ENCODE assay signal across 20 cellular contexts in the genomic region with DNA sequence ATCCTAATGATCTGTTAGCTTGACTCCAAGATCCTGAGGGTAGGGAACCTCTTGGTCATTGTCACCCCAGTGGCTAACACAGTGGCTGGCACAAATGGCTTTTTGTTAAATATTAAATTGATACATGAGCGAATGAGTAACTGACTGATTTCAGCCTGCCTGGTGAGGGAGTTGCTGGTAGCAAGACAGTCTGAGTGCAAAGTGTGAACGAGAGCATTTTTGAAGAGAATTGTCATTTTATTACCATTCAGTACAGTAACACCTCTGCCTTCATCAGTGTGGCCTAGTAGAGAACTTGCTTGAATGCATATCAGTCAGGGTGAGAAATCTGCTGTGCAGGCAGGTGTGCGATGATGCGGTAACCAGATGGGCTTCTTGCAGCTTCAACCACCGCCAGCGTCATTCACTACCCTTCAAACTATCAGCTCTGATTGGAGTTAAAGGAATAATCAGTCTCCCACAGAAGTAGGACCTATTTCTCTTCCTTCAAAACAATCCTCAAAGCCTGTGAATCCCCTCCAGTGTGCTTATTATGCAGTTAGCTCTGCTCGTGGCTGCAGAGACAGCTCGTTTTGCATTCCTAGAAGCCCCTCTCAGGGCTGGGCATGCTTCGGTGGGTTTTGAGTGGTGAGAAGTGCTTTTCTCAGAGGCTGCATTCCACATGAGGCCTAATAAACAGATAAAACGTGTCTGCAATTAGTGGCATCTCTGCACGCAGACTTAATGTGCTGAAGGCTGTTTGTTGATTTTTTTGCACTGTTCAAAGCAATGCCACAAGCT. TPM values are rescaled to one million over a fixed set of nuclear protein-coding genes. Genes with fewer than 3 reads are reported as not detected.
DNase-seq lines count a peak whose midpoint lies in the region; ATAC-seq, FAIRE-seq and TF ChIP-seq lines count a peak whose summit lies in the region.
"Had no signal": no experiment of that assay in that cellular context is flagged by ENCODE, and none has a peak within 500 bp of the region (broad histone marks: within the 10 kb centered on the region; RNA-seq: fewer than 3 reads in every experiment).

No MANE protein-coding gene starts in this region.

- peak; percentile 29 for ATAC-seq in HepG2
- ATAC-seq in HG03108 (IDR thresholded peaks at IDR 0.05; ENCODE audit: unreplicated experiment): no peak
- no peak for ATAC-seq in lower lobe of right lung
- ATAC-seq: activated naive CD8-positive, alpha-beta T cell treated with anti-CD3 and anti-CD28 coated beads, Interleukin-2, amount 50 U/mL, for 24 hours; CD8-positive, alpha-beta T cell; heart left ventricle; left ventricle myocardium superior had no signal

- no peak overlapping the region for H3K27ac ChIP-seq in HepG2 (ENCODE audit: extremely low read length, insufficient read depth, low read length)
- H3K27ac ChIP-seq in thyroid gland: no peak overlapping the region
- no peak overlapping the region for H3K27ac ChIP-seq in substantia nigra (ENCODE audit: low read depth, low read length, poor library complexity, severe bottlenecking)
- H3K27ac ChIP-seq in lower lobe of right lung: no peak overlapping the region
- H3K27ac ChIP-seq: heart left ventricle, neural progenitor cell had no signal

- BruUV-seq in HepG2 (replicated peaks; lab: Mats Ljungman, UMichigan): no TSS peak

- TF ChIP-seq CTCF in HepG2 (CRISPR knock-in tag; IDR thresholded peaks at IDR 0.05) (no peak), thyroid gland (IDR thresholded peaks at IDR 0.05) (no peak), lower lobe of right lung (IDR thresholded peaks at IDR 0.05) (no peak)

- H3K4me2 ChIP-seq in HepG2 (ENCODE audit: low read depth, low read length): peak overlapping the region; percentile 50
- H3K4me2 ChIP-seq: neural progenitor cell had no signal

- H4K20me1 ChIP-seq in HepG2 (ENCODE audit: insufficient read depth, low read length): no peaks in the 10 kb centered on the region

- POLR2A ChIA-PET in HepG2 (lab: Yijun Ruan, JAX): interaction anchor here (0.8 to 6.1 kb wide), 7 partner anchors 8 to 55 kb away, joined by 3 to 69 read pairs (median 7); partner anchors contain the start of genes ACBD4, HEXIM1 and HEXIM2

- TF ChIP-seq EP300 in HepG2 (IDR thresholded peaks at IDR 0.05; ENCODE audit: low read depth in 2 of 2, low read length in 2 of 2): no peak
- no peak for TF ChIP-seq EP300 in HepG2 (CRISPR knock-in tag; IDR thresholded peaks at IDR 0.05; ENCODE audit: borderline replicate concordance)

- DNase-seq in HTR-8/SVneo (ENCODE audit: insufficient read length, low spot score): no peak
- peak; percentile 59 for DNase-seq in RCC 7860 (ENCODE audit: low spot score)
- no peak for DNase-seq in HepG2 (ENCODE audit: low spot score)
- peak; percentile 37 to 39 for DNase-seq in thyroid gland
- DNase-seq in substantia nigra (lab: John Stamatoyannopoulos, UW): no peak
- DNase-seq in lower lobe of right lung: no peak
- DNase-seq: activated gamma-delta T cell treated with Interleukin-2 at 50 U/mL for 16 hours; activated naive CD8-positive, alpha-beta T cell treated with anti-CD3 and anti-CD28 coated beads, Interleukin-2, amount 50 U/mL, for 24 hours; activated T-cell treated with anti-CD3 and anti-CD28 coated beads, Interleukin-2, amount 50 U/mL, for 1 hour; CD8-positive, alpha-beta T cell; cerebellar nuclear complex; GOT3; heart left ventricle; left ventricle myocardium superior; NCI-H1092 treated with DMSO at 0.1 percent for 48 hours; NCI-H2081 treated with DMSO at 0.1 percent for 48 hours; NCI-H526; stimulated activated CD8-positive, alpha-beta memory T cell treated with anti-CD3 and anti-CD28 coated beads, Interleukin-4, amount 100 ng/mL, for 48 hours had no signal

- H3K4me1 ChIP-seq in HepG2 (ENCODE audit: insufficient read depth, low read length) (peaks cover 52% of the 10 kb centered on the region), thyroid gland (peaks cover 11 to 15% of the 10 kb centered on the region in 2 donors), lower lobe of right lung (no peaks in the 10 kb centered on the region)
- H3K4me1 ChIP-seq: heart left ventricle, neural progenitor cell had no signal

- peak; percentile 13 for FAIRE-seq in HTR-8/SVneo (lab: Jason Lieb, UNC)
- peak; percentile 89 for FAIRE-seq in RCC 7860 (lab: Jason Lieb, UNC)
- peak; percentile 72 for FAIRE-seq in HepG2 (lab: Jason Lieb, UNC)

- TF ChIP-seq RAD21 in HepG2 (CRISPR knock-in tag; IDR thresholded peaks at IDR 0.05): no peak

- CTCF ChIA-PET in HepG2 (lab: Yijun Ruan, JAX; ENCODE audit: low intra/inter-chr PET ratio, low total read pairs): no interaction called here

- TF ChIP-seq POLR2A in HepG2 (IDR thresholded peaks at IDR 0.05; ENCODE audit: insufficient read depth in 1 of 2, low read depth in 2 of 2, low read length in 2 of 2): no peak
- TF ChIP-seq POLR2A in thyroid gland (IDR thresholded peaks at IDR 0.05): no peak

- H3K9me3 ChIP-seq in HepG2 (ENCODE audit: low read length): no peaks in the 10 kb centered on the region
- no peaks in the 10 kb centered on the region for H3K9me3 ChIP-seq in thyroid gland
- H3K9me3 ChIP-seq in lower lobe of right lung: no peaks in the 10 kb centered on the region
- H3K9me3 ChIP-seq: heart left ventricle had no signal

- H3K4me3 ChIP-seq in HepG2 (replicated peaks in 1 of 3; ENCODE audit: insufficient read depth in 1 of 3, low read depth in 2 of 3, low read length in 3 of 3) (0 out of 6 replicates have a peak overlapping the region, but pooled peaks of 1 of the 3 experiments have one; percentile 11), thyroid gland (replicated peaks in 1 of 3) (no peak overlapping the region), lower lobe of right lung (no peak overlapping the region)
- H3K4me3 ChIP-seq: heart left ventricle, neural progenitor cell had no signal

- no peaks in the 10 kb centered on the region for H3K36me3 ChIP-seq in HepG2 (replicated peaks in 1 of 2; ENCODE audit: control insufficient read depth in 1 of 2, insufficient read depth in 2 of 2, low read length in 2 of 2)
- no peaks in the 10 kb centered on the region for H3K36me3 ChIP-seq in thyroid gland
- no peaks in the 10 kb centered on the region for H3K36me3 ChIP-seq in lower lobe of right lung
- H3K36me3 ChIP-seq: heart left ventricle, neural progenitor cell had no signal

- in situ Hi-C loops in HepG2 (cut with HindIII; ENCODE audit: extremely low pct_ligation_motif_present, low pct_unique_long_range_greater_than_20kb): no loop called here

- WGBS in HepG2 (ENCODE audit: low lambda C conversion rate): 32% methylated on average over 11 of the region's 11 CpGs
- WGBS in thyroid gland, 2 donors: 51 to 57% methylated on average over 11 of the region's 11 CpGs

- H3K27me3 ChIP-seq in HepG2 (ENCODE audit: control insufficient read depth in 1 of 2, insufficient read depth in 2 of 2, low read length in 2 of 2): no peaks in the 10 kb centered on the region
- H3K27me3 ChIP-seq in thyroid gland: no peaks in the 10 kb centered on the region
- no peaks in the 10 kb centered on the region for H3K27me3 ChIP-seq in lower lobe of right lung (ENCODE audit: low read depth)
- H3K27me3 ChIP-seq: heart left ventricle, neural progenitor cell had no signal

- no peaks in the 10 kb centered on the region for H3K79me2 ChIP-seq in HepG2 (ENCODE audit: insufficient read depth, low read length)

- no peak overlapping the region for H3K9ac ChIP-seq in HepG2 (ENCODE audit: insufficient read depth, low read depth, low read length)
- H3K9ac ChIP-seq: neural progenitor cell had no signal

- intact Hi-C loops in HepG2 (cut with micrococcal nuclease; ENCODE audit: unreplicated experiment) (no loop called here), thyroid gland (cut with DNase I) (loop anchor here (10.0 kb wide), 1 partner anchor 266 kb away; no protein-coding TSS in a partner anchor), lower lobe of right lung (cut with DNase I) (no loop called here)

- peak overlapping the region; percentile 79 for H2AFZ ChIP-seq in HepG2 (ENCODE audit: low read length)
- H2AFZ ChIP-seq: neural progenitor cell had no signal

RNA-seq across cellular contexts. Expression of gene HEXIM2, which starts 29.0 kb away (rescaled TPM):
- 27.1 and 30.8 TPM in 2 replicates for total RNA-seq in HepG2 (2016; rRNA removed; fragmentation: Illumina TruSeq; extraction: Trizol)
- 22.3 and 23.3 TPM in 2 replicates for total RNA-seq in HepG2 (2016; cell fraction: cytosol; rRNA removed; fragmentation: Illumina TruSeq; extraction: Trizol; ENCODE audit: low read depth)
- total RNA-seq in HepG2 (2016; cell fraction: insoluble cytoplasmic fraction; rRNA removed; fragmentation: Illumina TruSeq; extraction: Trizol): 26.7 and 27.9 TPM in 2 replicates
- 25.8 and 28.7 TPM in 2 replicates for total RNA-seq in HepG2 (2016; cell fraction: membrane; rRNA removed; fragmentation: Illumina TruSeq; extraction: Trizol)
- 13.7 and 16.4 TPM in 2 replicates for total RNA-seq in HepG2 (2016; cell fraction: nucleus; rRNA removed; fragmentation: Illumina TruSeq; extraction: Trizol)
- polyA plus RNA-seq in HepG2 (2011; rRNA removed): 31.8 and 32.4 TPM in 2 replicates
- polyA plus RNA-seq in HepG2 (2011; cell fraction: cytosol; rRNA removed): 32.2 and 44.9 TPM in 2 replicates
- polyA plus RNA-seq in HepG2 (2011; cell fraction: nucleus; rRNA removed): 22.5 and 27.3 TPM in 2 replicates
- 22.2 and 24.9 TPM in 2 replicates for polyA plus RNA-seq in HepG2 (2012)
- 14.6 and 18.5 TPM in 2 replicates for polyA plus RNA-seq in HepG2 (2016; cell fraction: cytosol; fragmentation: Illumina TruSeq; extraction: Trizol; ENCODE audit: low read depth)
- 35.4 and 36.8 TPM in 2 replicates for polyA plus RNA-seq in HepG2 (2016; cell fraction: insoluble cytoplasmic fraction; fragmentation: Illumina TruSeq; extraction: Trizol; ENCODE audit: low read depth)
- polyA plus RNA-seq in HepG2 (2016; cell fraction: membrane; fragmentation: Illumina TruSeq; extraction: Trizol; ENCODE audit: low read depth): 19.7 and 26.6 TPM in 2 replicates
- 36.3 and 37.9 TPM in 2 replicates for polyA plus RNA-seq in HepG2 (2016; cell fraction: nucleus; fragmentation: Illumina TruSeq; extraction: Trizol; ENCODE audit: insufficient read depth, low read depth)
- 9.1 and 26.8 TPM in 2 replicates for polyA minus RNA-seq in HepG2 (2011; rRNA and poly(A)+ RNA removed; ENCODE audit: low replicate concordance)
- 17.8 and 20.5 TPM in 2 replicates for polyA minus RNA-seq in HepG2 (2011; cell fraction: cytosol; rRNA and poly(A)+ RNA removed)
- 12.4 and 13.2 TPM in 2 replicates for polyA minus RNA-seq in HepG2 (2011; cell fraction: nucleus; rRNA and poly(A)+ RNA removed)
- 10 to 100 TPM in 2 of 4 donors, 1 to 10 TPM in 2; 3.9 to 16.3 (median 10.0) TPM for total RNA-seq in thyroid gland
- total RNA-seq in lower lobe of right lung: 6.4 TPM

RNA-seq across cellular contexts. Expression of gene FMNL1, which starts 31.0 kb away (rescaled TPM):
- total RNA-seq in HepG2 (2016; rRNA removed; fragmentation: Illumina TruSeq; extraction: Trizol) (0.39 and 0.53 TPM in 2 replicates), thyroid gland (1 to 10 TPM; 3.2 to 7.6 (median 4.2) TPM), lower lobe of right lung (87.0 TPM)
- 0.61 TPM in 1 of 2 replicates, not detected in the other for total RNA-seq in HepG2 (2016; cell fraction: cytosol; rRNA removed; fragmentation: Illumina TruSeq; extraction: Trizol; ENCODE audit: low read depth)
- total RNA-seq in HepG2 (2016; cell fraction: insoluble cytoplasmic fraction; rRNA removed; fragmentation: Illumina TruSeq; extraction: Trizol): 0.12 and 0.41 TPM in 2 replicates
- total RNA-seq in HepG2 (2016; cell fraction: membrane; rRNA removed; fragmentation: Illumina TruSeq; extraction: Trizol): 0.48 and 0.74 TPM in 2 replicates
- total RNA-seq in HepG2 (2016; cell fraction: nucleus; rRNA removed; fragmentation: Illumina TruSeq; extraction: Trizol): 0.56 and 0.63 TPM in 2 replicates
- 0.70 and 1.1 TPM in 2 replicates for polyA plus RNA-seq in HepG2 (2011; rRNA removed)
- 0.38 and 0.48 TPM in 2 replicates for polyA plus RNA-seq in HepG2 (2011; cell fraction: cytosol; rRNA removed)
- polyA plus RNA-seq in HepG2 (2011; cell fraction: nucleus; rRNA removed): 4.9 and 6.1 TPM in 2 replicates
- 0.78 and 1.2 TPM in 2 replicates for polyA plus RNA-seq in HepG2 (2012)
- polyA plus RNA-seq in HepG2 (2016; cell fraction: cytosol; fragmentation: Illumina TruSeq; extraction: Trizol; ENCODE audit: low read depth): 0.27 TPM in 1 of 2 replicates, not detected in the other
- 0.37 and 0.69 TPM in 2 replicates for polyA plus RNA-seq in HepG2 (2016; cell fraction: insoluble cytoplasmic fraction; fragmentation: Illumina TruSeq; extraction: Trizol; ENCODE audit: low read depth)
- polyA plus RNA-seq in HepG2 (2016; cell fraction: membrane; fragmentation: Illumina TruSeq; extraction: Trizol; ENCODE audit: low read depth): 0.31 and 0.37 TPM in 2 replicates
- polyA plus RNA-seq in HepG2 (2016; cell fraction: nucleus; fragmentation: Illumina TruSeq; extraction: Trizol; ENCODE audit: insufficient read depth, low read depth): 1.9 and 2.6 TPM in 2 replicates
- 0.68 and 17.4 TPM in 2 replicates for polyA minus RNA-seq in HepG2 (2011; rRNA and poly(A)+ RNA removed; ENCODE audit: low replicate concordance)
- 0.69 TPM in 1 of 2 replicates, not detected in the other for polyA minus RNA-seq in HepG2 (2011; cell fraction: cytosol; rRNA and poly(A)+ RNA removed)
- 0.77 and 1.4 TPM in 2 replicates for polyA minus RNA-seq in HepG2 (2011; cell fraction: nucleus; rRNA and poly(A)+ RNA removed)

RNA-seq across cellular contexts. Expression of gene HEXIM1, which starts 42.4 kb away (rescaled TPM):
- total RNA-seq in HepG2 (2016; rRNA removed; fragmentation: Illumina TruSeq; extraction: Trizol): 10.5 and 14.8 TPM in 2 replicates
- total RNA-seq in HepG2 (2016; cell fraction: cytosol; rRNA removed; fragmentation: Illumina TruSeq; extraction: Trizol; ENCODE audit: low read depth): 2.7 and 3.3 TPM in 2 replicates
- total RNA-seq in HepG2 (2016; cell fraction: insoluble cytoplasmic fraction; rRNA removed; fragmentation: Illumina TruSeq; extraction: Trizol): 11.7 and 13.0 TPM in 2 replicates
- total RNA-seq in HepG2 (2016; cell fraction: membrane; rRNA removed; fragmentation: Illumina TruSeq; extraction: Trizol): 8.9 and 9.5 TPM in 2 replicates
- 13.8 and 14.0 TPM in 2 replicates for total RNA-seq in HepG2 (2016; cell fraction: nucleus; rRNA removed; fragmentation: Illumina TruSeq; extraction: Trizol)
- polyA plus RNA-seq in HepG2 (2011; rRNA removed): 16.3 and 16.6 TPM in 2 replicates
- 13.7 and 14.0 TPM in 2 replicates for polyA plus RNA-seq in HepG2 (2011; cell fraction: cytosol; rRNA removed)
- polyA plus RNA-seq in HepG2 (2011; cell fraction: nucleus; rRNA removed): 34.1 and 37.3 TPM in 2 replicates
- 17.5 and 20.8 TPM in 2 replicates for polyA plus RNA-seq in HepG2 (2012)
- 2.7 and 3.3 TPM in 2 replicates for polyA plus RNA-seq in HepG2 (2016; cell fraction: cytosol; fragmentation: Illumina TruSeq; extraction: Trizol; ENCODE audit: low read depth)
- 36.1 and 41.5 TPM in 2 replicates for polyA plus RNA-seq in HepG2 (2016; cell fraction: insoluble cytoplasmic fraction; fragmentation: Illumina TruSeq; extraction: Trizol; ENCODE audit: low read depth)
- polyA plus RNA-seq in HepG2 (2016; cell fraction: membrane; fragmentation: Illumina TruSeq; extraction: Trizol; ENCODE audit: low read depth): 10.3 and 12.9 TPM in 2 replicates
- polyA plus RNA-seq in HepG2 (2016; cell fraction: nucleus; fragmentation: Illumina TruSeq; extraction: Trizol; ENCODE audit: insufficient read depth, low read depth): 51.0 and 51.8 TPM in 2 replicates
- polyA minus RNA-seq in HepG2 (2011; rRNA and poly(A)+ RNA removed; ENCODE audit: low replicate concordance): 8.8 and 11.0 TPM in 2 replicates
- 10.7 and 11.5 TPM in 2 replicates for polyA minus RNA-seq in HepG2 (2011; cell fraction: cytosol; rRNA and poly(A)+ RNA removed)
- polyA minus RNA-seq in HepG2 (2011; cell fraction: nucleus; rRNA and poly(A)+ RNA removed): 17.1 and 27.5 TPM in 2 replicates
- 10 to 100 TPM; 15.6 to 33.5 (median 18.4) TPM for total RNA-seq in thyroid gland
- 33.9 TPM for total RNA-seq in lower lobe of right lung

RNA-seq across cellular contexts. Expression of gene ACBD4, which starts 55.2 kb away (rescaled TPM):
- total RNA-seq in HepG2 (2016; rRNA removed; fragmentation: Illumina TruSeq; extraction: Trizol): 8.8 and 16.1 TPM in 2 replicates
- 8.0 and 13.0 TPM in 2 replicates for total RNA-seq in HepG2 (2016; cell fraction: cytosol; rRNA removed; fragmentation: Illumina TruSeq; extraction: Trizol; ENCODE audit: low read depth)
- total RNA-seq in HepG2 (2016; cell fraction: insoluble cytoplasmic fraction; rRNA removed; fragmentation: Illumina TruSeq; extraction: Trizol): 9.5 and 14.6 TPM in 2 replicates
- 12.4 and 18.3 TPM in 2 replicates for total RNA-seq in HepG2 (2016; cell fraction: membrane; rRNA removed; fragmentation: Illumina TruSeq; extraction: Trizol)
- total RNA-seq in HepG2 (2016; cell fraction: nucleus; rRNA removed; fragmentation: Illumina TruSeq; extraction: Trizol): 15.2 and 17.1 TPM in 2 replicates
- 26.9 and 34.1 TPM in 2 replicates for polyA plus RNA-seq in HepG2 (2011; rRNA removed)
- 12.2 and 17.4 TPM in 2 replicates for polyA plus RNA-seq in HepG2 (2011; cell fraction: cytosol; rRNA removed)
- polyA plus RNA-seq in HepG2 (2011; cell fraction: nucleus; rRNA removed): 71.5 and 77.5 TPM in 2 replicates
- 16.9 and 20.5 TPM in 2 replicates for polyA plus RNA-seq in HepG2 (2012)
- 9.2 and 14.3 TPM in 2 replicates for polyA plus RNA-seq in HepG2 (2016; cell fraction: cytosol; fragmentation: Illumina TruSeq; extraction: Trizol; ENCODE audit: low read depth)
- 9.9 and 13.7 TPM in 2 replicates for polyA plus RNA-seq in HepG2 (2016; cell fraction: insoluble cytoplasmic fraction; fragmentation: Illumina TruSeq; extraction: Trizol; ENCODE audit: low read depth)
- polyA plus RNA-seq in HepG2 (2016; cell fraction: membrane; fragmentation: Illumina TruSeq; extraction: Trizol; ENCODE audit: low read depth): 10.5 and 15.2 TPM in 2 replicates
- 36.2 and 39.6 TPM in 2 replicates for polyA plus RNA-seq in HepG2 (2016; cell fraction: nucleus; fragmentation: Illumina TruSeq; extraction: Trizol; ENCODE audit: insufficient read depth, low read depth)
- polyA minus RNA-seq in HepG2 (2011; rRNA and poly(A)+ RNA removed; ENCODE audit: low replicate concordance): 6.9 and 21.9 TPM in 2 replicates
- 8.3 and 8.4 TPM in 2 replicates for polyA minus RNA-seq in HepG2 (2011; cell fraction: cytosol; rRNA and poly(A)+ RNA removed)
- 26.9 and 36.2 TPM in 2 replicates for polyA minus RNA-seq in HepG2 (2011; cell fraction: nucleus; rRNA and poly(A)+ RNA removed)
- 10 to 100 TPM; 16.7 to 20.4 (median 17.7) TPM for total RNA-seq in thyroid gland
- 16.6 TPM for total RNA-seq in lower lobe of right lung

RNA-seq across cellular contexts. Expression of gene PLCD3, which starts 58.4 kb away (rescaled TPM):
- 5.5 and 11.3 TPM in 2 replicates for total RNA-seq in HepG2 (2016; rRNA removed; fragmentation: Illumina TruSeq; extraction: Trizol)
- total RNA-seq in HepG2 (2016; cell fraction: cytosol; rRNA removed; fragmentation: Illumina TruSeq; extraction: Trizol; ENCODE audit: low read depth): 5.6 and 8.7 TPM in 2 replicates
- 6.2 and 9.4 TPM in 2 replicates for total RNA-seq in HepG2 (2016; cell fraction: insoluble cytoplasmic fraction; rRNA removed; fragmentation: Illumina TruSeq; extraction: Trizol)
- 23.5 and 28.9 TPM in 2 replicates for total RNA-seq in HepG2 (2016; cell fraction: membrane; rRNA removed; fragmentation: Illumina TruSeq; extraction: Trizol)
- 4.2 and 4.3 TPM in 2 replicates for total RNA-seq in HepG2 (2016; cell fraction: nucleus; rRNA removed; fragmentation: Illumina TruSeq; extraction: Trizol)
- 39.1 and 46.1 TPM in 2 replicates for polyA plus RNA-seq in HepG2 (2011; rRNA removed)
- 28.6 and 40.9 TPM in 2 replicates for polyA plus RNA-seq in HepG2 (2011; cell fraction: cytosol; rRNA removed)
- 37.4 and 43.6 TPM in 2 replicates for polyA plus RNA-seq in HepG2 (2011; cell fraction: nucleus; rRNA removed)
- polyA plus RNA-seq in HepG2 (2012): 8.5 and 22.4 TPM in 2 replicates
- 17.4 and 19.5 TPM in 2 replicates for polyA plus RNA-seq in HepG2 (2016; cell fraction: cytosol; fragmentation: Illumina TruSeq; extraction: Trizol; ENCODE audit: low read depth)
- 14.0 and 24.9 TPM in 2 replicates for polyA plus RNA-seq in HepG2 (2016; cell fraction: insoluble cytoplasmic fraction; fragmentation: Illumina TruSeq; extraction: Trizol; ENCODE audit: low read depth)
- polyA plus RNA-seq in HepG2 (2016; cell fraction: membrane; fragmentation: Illumina TruSeq; extraction: Trizol; ENCODE audit: low read depth): 30.5 and 46.5 TPM in 2 replicates
- 24.9 and 28.4 TPM in 2 replicates for polyA plus RNA-seq in HepG2 (2016; cell fraction: nucleus; fragmentation: Illumina TruSeq; extraction: Trizol; ENCODE audit: insufficient read depth, low read depth)
- 68.8 and 256 TPM in 2 replicates for polyA minus RNA-seq in HepG2 (2011; rRNA and poly(A)+ RNA removed; ENCODE audit: low replicate concordance)
- 26.0 and 39.9 TPM in 2 replicates for polyA minus RNA-seq in HepG2 (2011; cell fraction: cytosol; rRNA and poly(A)+ RNA removed)
- polyA minus RNA-seq in HepG2 (2011; cell fraction: nucleus; rRNA and poly(A)+ RNA removed): 13.4 and 15.7 TPM in 2 replicates
- 10 to 100 TPM in 3 of 4 donors, 1 to 10 TPM in 1; 8.6 to 24.8 (median 16.9) TPM for total RNA-seq in thyroid gland
- 38.3 TPM for total RNA-seq in lower lobe of right lung

Comparison
In these comparisons a context has a peak if more than half of its experiments do, and no peak if none do; other contexts are left out.
1. DNase-seq: peak in RCC 7860 (single experiment) and thyroid gland (2 of 2); none in HTR-8/SVneo (single experiment), HepG2 (single experiment), substantia nigra (0 of 49) and lower lobe of right lung (single experiment).
2. RNA of gene FMNL1, which starts 31.0 kb away (total RNA-seq): 87.0 TPM in lower lobe of right lung (single experiment); 3.2 to 7.6 TPM in thyroid gland and 0.12 to 0.74 TPM in HepG2; every median in the first group is over 10 times any median in the second.